In genomic region chr17:8481703-8482102, GRCh38 we compare ENCODE assay signal across 33 cellular contexts.
"Had no signal": no experiment of that assay in that cellular context is flagged by ENCODE, and none has a peak within 500 bp of the region (broad histone marks: within the 10 kb centered on the region; RNA-seq: fewer than 3 reads in every experiment).

No MANE protein-coding gene starts in this region.

- H3K27me3 ChIP-seq: adrenal gland, brain microvascular endothelial cell, Peyer's patch had no signal

- H3K9me3 ChIP-seq: adrenal gland, Peyer's patch had no signal

- H3K4me3 ChIP-seq: adrenal gland, Peyer's patch had no signal

- ATAC-seq: activated T-cell treated with anti-CD3 and anti-CD28 coated beads, Interleukin-2, amount 50 U/mL, for 4 hours; PC-3; Right ventricle myocardium inferior had no signal

- H3K27ac Mint-ChIP-seq: activated B cell treated with CpG ODN at 0.5 μM for 24 hours; activated CD4-positive, alpha-beta memory T cell treated with anti-CD3 and anti-CD28 coated beads for 36 hours; activated naive CD4-positive, alpha-beta T cell treated with anti-CD3 and anti-CD28 coated beads for 36 hours; activated T-helper 1 cell treated with anti-CD3 and anti-CD28 coated beads, Interleukin-12 subunit alpha, Interleukin-12 subunit beta, Interleukin-2, Interleukin-4 antibody, amounts not matched to agents 30 ng/mL and 10 ng/mL and 1 ng/mL, durations not matched to agents 14 hours and 24 hours and 36 hours had no signal

- H3K27me3 Mint-ChIP-seq: activated B cell treated with CpG ODN at 0.5 μM for 24 hours; activated CD4-positive, alpha-beta memory T cell treated with anti-CD3 and anti-CD28 coated beads for 36 hours had no signal

- DNase-seq: activated B cell treated with CpG ODN at 0.5 μM for 24 hours; activated CD4-positive, alpha-beta memory T cell treated with anti-CD3 and anti-CD28 coated beads for 36 hours; activated CD4-positive, alpha-beta T cell treated with anti-CD3 and anti-CD28 coated beads for 4 hours; activated CD4-positive, alpha-beta T cell treated with anti-CD3 and anti-CD28 coated beads, Interleukin-2, amount 50 U/mL, for 1 hour; activated CD4-positive, CD25-positive, alpha-beta regulatory T cell treated with anti-CD3 and anti-CD28 coated beads, Interleukin-2, amount 50 U/mL, for 72 hours; activated CD8-positive, alpha-beta memory T cell treated with anti-CD3 and anti-CD28 coated beads, Interleukin-2, amount 50 U/mL, for 4 hours; activated gamma-delta T cell treated with Interleukin-2 at 50 U/mL for 16 hours; activated naive CD4-positive, alpha-beta T cell treated with anti-CD3 and anti-CD28 coated beads for 36 hours; activated T-cell treated with anti-CD3 and anti-CD28 coated beads for 4 hours; activated T-cell treated with anti-CD3 and anti-CD28 coated beads, Interleukin-2, amount 50 U/mL, for 4 hours; brain microvascular endothelial cell; KG1; MM.1S; MV-4-11; NCI-H1092 treated with DMSO at 0.1 percent for 48 hours; NCI-H187 treated with DMSO at 0.1 percent for 48 hours; NCI-H2081; NCI-H2171 treated with DMSO at 0.1 percent for 48 hours; NCI-H2227 treated with DMSO at 0.1 percent for 48 hours; NCI-H446; NCI-H510A treated with DMSO at 0.1 percent for 48 hours; PC-3; SIG-M5; SW 1271; T-helper 1 cell; T-helper 2 cell; T-helper 9 cell had no signal

- H3K27ac ChIP-seq: adrenal gland, brain microvascular endothelial cell, Peyer's patch, RWPE1, VCaP had no signal

- H3K4me1 Mint-ChIP-seq: activated B cell treated with CpG ODN at 0.5 μM for 24 hours had no signal

- H3K4me3 Mint-ChIP-seq: activated B cell treated with CpG ODN at 0.5 μM for 24 hours; activated CD4-positive, alpha-beta memory T cell treated with anti-CD3 and anti-CD28 coated beads for 36 hours; activated naive CD4-positive, alpha-beta T cell treated with anti-CD3 and anti-CD28 coated beads for 36 hours; activated T-cell treated with anti-CD3 and anti-CD28 coated beads, Interleukin-2, amount 50 U/mL, for 4 hours; activated T-helper 1 cell treated with anti-CD3 and anti-CD28 coated beads, Interleukin-12 subunit alpha, Interleukin-12 subunit beta, Interleukin-2, Interleukin-4 antibody, amounts not matched to agents 30 ng/mL and 10 ng/mL and 1 ng/mL, durations not matched to agents 14 hours and 24 hours and 36 hours had no signal
